ENCODE assay signal across 9 cellular contexts in genomic region chr17:45312477-45313418, GRCh38. TPM values are rescaled to one million over a fixed set of nuclear protein-coding genes. Genes with fewer than 3 reads are reported as not detected.
DNase-seq lines count a peak whose midpoint lies in the region; ATAC-seq and TF ChIP-seq lines count a peak whose summit lies in the region.
"Had no signal": no experiment of that assay in that cellular context is flagged by ENCODE, and none has a peak within 500 bp of the region (broad histone marks: within the 10 kb centered on the region; RNA-seq: fewer than 3 reads in every experiment).

No MANE protein-coding gene starts in this region.

- H3K4me1 ChIP-seq in mucosa of stomach (ENCODE audit: control insufficient read depth, insufficient read depth, low read length): peaks cover 75% of the 10 kb centered on the region

- H3K9me3 Mint-ChIP-seq in IgD-negative memory B cell: no peaks in the 10 kb centered on the region
- H3K9me3 Mint-ChIP-seq: neural progenitor cell had no signal

- DNase-seq in AG09309 (ENCODE audit: low read depth) (no peak), astrocyte of the spinal cord (ENCODE audit: low read depth, low spot score) (no peak), NCI-H146 treated with DMSO at 0.1 percent for 48 hours (lab: John Stamatoyannopoulos, UW; ENCODE audit: unreplicated experiment) (no peak), GM03348 (ENCODE audit: low spot score) (no peak)

- in situ Hi-C loops in astrocyte of the spinal cord (cut with HindIII; ENCODE audit: low sequenced_read_pairs): no loop called here

- peak overlapping the region; percentile 89 to 93 (median 93) for H3K27ac Mint-ChIP-seq in IgD-negative memory B cell
- H3K27ac Mint-ChIP-seq: neural progenitor cell had no signal

- H3K4me1 Mint-ChIP-seq in IgD-negative memory B cell: peaks cover 49 to 68% (median 64%) of the 10 kb centered on the region in 3 donors

- H3K36me3 Mint-ChIP-seq in IgD-negative memory B cell: peaks cover 7% of the 10 kb centered on the region

- H3K27me3 ChIP-seq in mucosa of stomach (ENCODE audit: control insufficient read depth, insufficient read depth, low read length): no peaks in the 10 kb centered on the region
- H3K27me3 ChIP-seq: neural progenitor cell had no signal

- no peak for ATAC-seq in HG03045 (IDR thresholded peaks at IDR 0.05; ENCODE audit: unreplicated experiment)
- no peak for ATAC-seq in GM19455 (IDR thresholded peaks at IDR 0.05; ENCODE audit: unreplicated experiment)

- H3K9ac ChIP-seq in mucosa of stomach (ENCODE audit: low read length): peak overlapping the region; percentile 55
- H3K9ac ChIP-seq: neural progenitor cell had no signal

- peak overlapping the region; percentile 23 for H3K4me3 ChIP-seq in AG09309 (ENCODE audit: control insufficient read depth, low read depth, low read length)
- peak overlapping the region; percentile 98 for H3K4me3 ChIP-seq in astrocyte of the spinal cord (ENCODE audit: low read depth, low read length)
- H3K4me3 ChIP-seq in mucosa of stomach (ENCODE audit: low read length): no peak overlapping the region
- H3K4me3 ChIP-seq: neural progenitor cell had no signal

- H3K27me3 Mint-ChIP-seq in IgD-negative memory B cell: no peaks in the 10 kb centered on the region

- TF ChIP-seq CTCF in AG09309 (IDR thresholded peaks at IDR 0.05; ENCODE audit: control insufficient read depth, insufficient read depth, low read depth, low read length, missing control alignments) (no peak), astrocyte of the spinal cord (IDR thresholded peaks at IDR 0.05; ENCODE audit: low read depth, low read length) (no peak)

- H3K9me3 ChIP-seq in mucosa of stomach (ENCODE audit: control insufficient read depth, low read length): no peaks in the 10 kb centered on the region

- H3K4me3 Mint-ChIP-seq in IgD-negative memory B cell: peak overlapping the region; percentile 61 to 92 (median 84)
- H3K4me3 Mint-ChIP-seq: neural progenitor cell had no signal

- H3K36me3 ChIP-seq in mucosa of stomach (ENCODE audit: control insufficient read depth, insufficient read depth, low read length): no peaks in the 10 kb centered on the region
- H3K36me3 ChIP-seq: neural progenitor cell had no signal

RNA-seq across cellular contexts. Expression of gene MAP3K14, which starts 4.1 kb away (rescaled TPM):
- polyA plus RNA-seq in IgD-negative memory B cell: 31.5 TPM

RNA-seq across cellular contexts. Expression of gene SPATA32, which starts 50.9 kb away (rescaled TPM):
- 0.34 TPM for polyA plus RNA-seq in IgD-negative memory B cell
